In genomic region chr5:168114444-168115017, GRCh38 we compare ENCODE assay signal across 8 cellular contexts.
DNase-seq lines count a peak whose midpoint lies in the region; ATAC-seq and TF ChIP-seq lines count a peak whose summit lies in the region.

No MANE protein-coding gene starts in this region.

- in situ Hi-C loops in ACHN (cut with HindIII; ENCODE audit: low pct_ligation_motif_present, low pct_unique_long_range_greater_than_20kb, low sequenced_read_pairs) (no loop called here), gastrocnemius medialis (cut with MboI; ENCODE audit: low sequenced_read_pairs in 4 of 4) (no loop called here)

- H3K9me3 ChIP-seq in Loucy (ENCODE audit: insufficient read depth, low read depth, low read length) (no peaks in the 10 kb centered on the region), gastrocnemius medialis (no peaks in the 10 kb centered on the region)

- H3K9ac ChIP-seq in Loucy (ENCODE audit: low read depth, low read length, poor library complexity, severe bottlenecking): no peak overlapping the region

- no peaks in the 10 kb centered on the region for H3F3A ChIP-seq in Loucy (ENCODE audit: low read depth)

- peak; percentile 88 for TF ChIP-seq CTCF in GM12875 (IDR thresholded peaks at IDR 0.05; ENCODE audit: borderline replicate concordance, insufficient read depth, low read depth, low read length)
- TF ChIP-seq CTCF in HFF-Myc (IDR thresholded peaks at IDR 0.05; ENCODE audit: low read depth, low read length, missing control alignments): peak; percentile 88
- peak; percentile 66 for TF ChIP-seq CTCF in Loucy (conservative IDR thresholded peaks at IDR 0.05; ENCODE audit: low read length)
- peak; percentile 75 for TF ChIP-seq CTCF in chondrocyte (IDR thresholded peaks at IDR 0.05)
- TF ChIP-seq CTCF in gastrocnemius medialis (IDR thresholded peaks at IDR 0.05 in 4 of 5, conservative IDR thresholded peaks at IDR 0.05 in 1 of 5): peak in 1 of 5 experiments; percentile 10

- H3K4me3 ChIP-seq in GM12875 (ENCODE audit: low read depth, low read length): no peak overlapping the region
- no peak overlapping the region for H3K4me3 ChIP-seq in HFF-Myc (replicated peaks; ENCODE audit: low read depth, low read length)
- no peak overlapping the region for H3K4me3 ChIP-seq in Loucy (ENCODE audit: low read length, poor library complexity, severe bottlenecking)
- H3K4me3 ChIP-seq in gastrocnemius medialis: no peak overlapping the region

- no peaks in the 10 kb centered on the region for H3K9me3 Mint-ChIP-seq in chondrocyte (ENCODE audit: low read depth)

- intact Hi-C loops in gastrocnemius medialis (cut with DNase I; ENCODE audit: low total_unique reads): no loop called here

- no peak overlapping the region for H3K27ac Mint-ChIP-seq in chondrocyte (ENCODE audit: unreplicated experiment)

- H3K36me3 ChIP-seq in Loucy (ENCODE audit: insufficient read depth, low read length) (no peaks in the 10 kb centered on the region), gastrocnemius medialis (no peaks in the 10 kb centered on the region)

- H3K4me2 ChIP-seq in Loucy (ENCODE audit: low read depth, low read length, poor library complexity, severe bottlenecking): no peak overlapping the region

- DNase-seq in ACHN (peak; percentile 41), HFF-Myc (ENCODE audit: extremely low read depth, low read depth) (no peak), SW 1271 (lab: John Stamatoyannopoulos, UW) (peak; percentile 39 to 65), chondrocyte (ENCODE audit: low spot score) (no peak), mucosa of gallbladder (ENCODE audit: low spot score) (peak; percentile 39), gastrocnemius medialis (no peak)

- no peaks in the 10 kb centered on the region for H3K27me3 ChIP-seq in Loucy (ENCODE audit: insufficient read depth, low read length, poor library complexity, severe bottlenecking)
- H3K27me3 ChIP-seq in gastrocnemius medialis: no peaks in the 10 kb centered on the region

- TF ChIP-seq POLR2A in gastrocnemius medialis (IDR thresholded peaks at IDR 0.05): no peak

- H3K27me3 Mint-ChIP-seq in chondrocyte (ENCODE audit: low read depth): peaks cover 8% of the 10 kb centered on the region

- no peak overlapping the region for H3K4me3 Mint-ChIP-seq in chondrocyte (ENCODE audit: unreplicated experiment)

- no peak overlapping the region for H3K27ac ChIP-seq in gastrocnemius medialis

- H3K9me2 ChIP-seq in Loucy (replicated peaks; ENCODE audit: low read depth, low read length): no peaks in the 10 kb centered on the region

- H4K20me1 ChIP-seq in Loucy (ENCODE audit: insufficient read depth, low read length, poor library complexity, severe bottlenecking): no peaks in the 10 kb centered on the region

- no peak for ATAC-seq in gastrocnemius medialis

- H3K36me3 Mint-ChIP-seq in chondrocyte (ENCODE audit: low read depth): no peaks in the 10 kb centered on the region

- no peaks in the 10 kb centered on the region for H3K4me1 ChIP-seq in Loucy (ENCODE audit: insufficient read depth, low read length, poor library complexity, severe bottlenecking)
- H3K4me1 ChIP-seq in gastrocnemius medialis: no peaks in the 10 kb centered on the region

- no peaks in the 10 kb centered on the region for H3K79me2 ChIP-seq in Loucy (ENCODE audit: insufficient read depth, low read length)

- no peaks in the 10 kb centered on the region for H3K4me1 Mint-ChIP-seq in chondrocyte (ENCODE audit: low read depth)

- H2AFZ ChIP-seq in Loucy (ENCODE audit: low read length): no peak overlapping the region

Comparison
In these comparisons a context has a peak if more than half of its experiments do, and no peak if none do; other contexts are left out.
1. DNase-seq: peak in ACHN (single experiment), SW 1271 (2 of 2) and mucosa of gallbladder (single experiment); none in HFF-Myc (single experiment), chondrocyte (single experiment) and gastrocnemius medialis (0 of 2).